Comparison of ENCODE assay signal across 9 cellular contexts in the genomic region with DNA sequence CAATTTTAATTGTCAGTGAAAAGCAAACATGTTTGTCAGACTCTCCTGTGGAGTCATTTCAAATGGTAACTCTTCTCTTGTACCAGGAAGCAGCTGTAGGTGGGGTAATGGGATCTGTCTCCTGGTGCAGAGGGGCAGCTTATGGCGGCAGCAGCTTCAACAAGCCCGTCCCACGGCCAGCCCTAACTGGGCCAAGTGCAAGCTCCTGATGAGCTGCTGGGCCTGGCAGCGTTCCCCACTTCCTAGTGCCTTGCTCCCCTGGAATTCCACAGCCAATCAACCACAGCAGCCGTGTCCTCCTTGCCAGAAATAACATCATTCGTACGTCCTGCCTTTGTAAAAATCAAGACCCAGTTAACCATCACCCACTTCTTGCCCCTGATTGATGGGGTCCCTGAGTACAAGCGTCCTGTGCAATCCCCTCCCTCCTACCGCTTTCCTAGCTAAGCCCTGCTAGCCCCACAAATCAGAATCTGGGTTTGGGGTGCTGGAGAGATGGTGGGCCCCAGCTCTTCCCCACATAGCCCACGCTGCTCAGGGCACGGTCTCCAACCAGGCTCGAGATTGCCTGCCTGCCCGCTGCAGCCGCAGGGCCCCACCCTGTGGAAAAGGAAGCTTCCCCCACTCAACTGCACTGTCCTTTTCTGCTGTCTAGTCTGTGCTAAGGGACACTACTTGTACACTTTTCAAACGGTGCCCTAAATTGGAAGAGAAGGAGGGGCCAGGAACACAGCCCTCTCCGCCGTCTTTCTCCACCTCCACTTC.
DNase-seq lines count a peak whose midpoint lies in the region; ATAC-seq and TF ChIP-seq lines count a peak whose summit lies in the region.
"Had no signal": no experiment of that assay in that cellular context is flagged by ENCODE, and none has a peak within 500 bp of the region (broad histone marks: within the 10 kb centered on the region; RNA-seq: fewer than 3 reads in every experiment).

No MANE protein-coding gene starts in this region.

- TF ChIP-seq POLR2A in tibial nerve (IDR thresholded peaks at IDR 0.05): no peak

- H3K27me3 Mint-ChIP-seq in MCF 10A (ENCODE audit: insufficient read depth, unreplicated experiment): peaks cover 38% of the 10 kb centered on the region
- H3K27me3 Mint-ChIP-seq in activated T-helper 2 cell treated with anti-CD3 and anti-CD28 coated beads, Interferon-gamma antibody, Interleukin-2, Interleukin-4, amounts not matched to agents 10 μg/mL and 5 μg/mL and 100 μg/mL, durations not matched to agents 14 hours and 24 hours and 36 hours (ENCODE audit: low read depth): peaks cover 22% of the 10 kb centered on the region
- H3K27me3 Mint-ChIP-seq in immature natural killer cell (ENCODE audit: low read depth in 3 of 3): peaks cover 4 to 13% (median 6%) of the 10 kb centered on the region in 3 donors

- H4K20me1 ChIP-seq in mammary epithelial cell (ENCODE audit: insufficient read depth, low read length): no peaks in the 10 kb centered on the region

- WGBS in mammary epithelial cell (ENCODE audit: low coverage, missing lambda C conversion rate): 69% methylated on average over 17 of the region's 17 CpGs
- 62 to 66% methylated on average over 16 of the region's 17 CpGs for WGBS in tibial nerve, 2 donors

- TF ChIP-seq CTCF in MCF 10A (IDR thresholded peaks at IDR 0.05; ENCODE audit: unreplicated experiment) (no peak), mammary epithelial cell (conservative IDR thresholded peaks at IDR 0.05 in 1 of 2, IDR thresholded peaks at IDR 0.05 in 1 of 2; ENCODE audit: extremely low read depth in 1 of 2, insufficient read depth in 1 of 2, low read depth in 1 of 2, low read length in 2 of 2) (no peak), tibial nerve (IDR thresholded peaks at IDR 0.05) (no peak)

- peaks cover 6% of the 10 kb centered on the region for H3K4me1 ChIP-seq in mammary epithelial cell (ENCODE audit: insufficient read depth, low read length)
- peaks cover 0 to 47% (median 9%) of the 10 kb centered on the region in 4 donors for H3K4me1 ChIP-seq in tibial nerve

- no peak overlapping the region for H3K4me3 ChIP-seq in mammary epithelial cell (replicated peaks in 1 of 3; ENCODE audit: insufficient read depth in 1 of 3, low read depth in 2 of 3, low read length in 3 of 3)
- no peak overlapping the region for H3K4me3 ChIP-seq in tibial nerve

- H3K4me2 ChIP-seq in mammary epithelial cell (ENCODE audit: insufficient read depth, low read depth, low read length): no peak overlapping the region

- H3K36me3 Mint-ChIP-seq in MCF 10A (ENCODE audit: insufficient read depth, unreplicated experiment): peaks cover 4% of the 10 kb centered on the region
- no peaks in the 10 kb centered on the region for H3K36me3 Mint-ChIP-seq in activated T-helper 2 cell treated with anti-CD3 and anti-CD28 coated beads, Interferon-gamma antibody, Interleukin-2, Interleukin-4, amounts not matched to agents 10 μg/mL and 5 μg/mL and 100 μg/mL, durations not matched to agents 14 hours and 24 hours and 36 hours (ENCODE audit: low read depth)
- no peaks in the 10 kb centered on the region for H3K36me3 Mint-ChIP-seq in immature natural killer cell

- intact Hi-C loops in MCF 10A (cut with micrococcal nuclease): no loop called here
- intact Hi-C loops in mammary epithelial cell (cut with micrococcal nuclease): loop anchor here (5.0 kb wide), 1 partner anchor 351 kb away; no protein-coding TSS in a partner anchor
- intact Hi-C loops in activated T-helper 2 cell treated with anti-CD3 and anti-CD28 coated beads, Interferon-gamma antibody, Interleukin-2, Interleukin-4, amounts not matched to agents 10 μg/mL and 5 μg/mL and 100 μg/mL, durations not matched to agents 14 hours and 24 hours and 36 hours (cut with micrococcal nuclease): no loop called here

- in situ Hi-C loops in mammary epithelial cell (cut with MboI; ENCODE audit: low sequenced_read_pairs in 2 of 2): no loop called here

- no peaks in the 10 kb centered on the region for H3K9me3 ChIP-seq in mammary epithelial cell (replicated peaks; ENCODE audit: insufficient read depth, low read length)
- no peaks in the 10 kb centered on the region for H3K9me3 ChIP-seq in tibial nerve

- H3K79me2 ChIP-seq in mammary epithelial cell (ENCODE audit: insufficient read depth, low read length): no peaks in the 10 kb centered on the region

- TF ChIP-seq EP300 in tibial nerve (IDR thresholded peaks at IDR 0.05): no peak

- H3K9me3 Mint-ChIP-seq in MCF 10A (ENCODE audit: unreplicated experiment) (no peaks in the 10 kb centered on the region), immature natural killer cell (no peaks in the 10 kb centered on the region)
- no peaks in the 10 kb centered on the region for H3K9me3 Mint-ChIP-seq in activated T-helper 2 cell treated with anti-CD3 and anti-CD28 coated beads, Interferon-gamma antibody, Interleukin-2, Interleukin-4, amounts not matched to agents 10 μg/mL and 5 μg/mL and 100 μg/mL, durations not matched to agents 14 hours and 24 hours and 36 hours

- CTCF ChIA-PET in MCF 10A (lab: Yijun Ruan, JAX) (interaction anchor here (1.2 to 20.7 kb wide), 12 partner anchors 7 to 387 kb away, joined by 3 to 2115 read pairs (median 42); a partner anchor contains a TSS), mammary epithelial cell (lab: Charles Lee; ENCODE audit: low non-redundant PET) (no interaction called here)

- H3K27ac ChIP-seq in mammary epithelial cell (ENCODE audit: insufficient read depth, low read depth, low read length): no peak overlapping the region
- no peak overlapping the region for H3K27ac ChIP-seq in tibial nerve

- H3K27ac Mint-ChIP-seq in MCF 10A (ENCODE audit: low read depth, unreplicated experiment) (no peak overlapping the region), immature natural killer cell (peak overlapping the region in 1 of 6 donors; percentile 17)
- H3K27ac Mint-ChIP-seq in activated T-helper 2 cell treated with anti-CD3 and anti-CD28 coated beads, Interferon-gamma antibody, Interleukin-2, Interleukin-4, amounts not matched to agents 10 μg/mL and 5 μg/mL and 100 μg/mL, durations not matched to agents 14 hours and 24 hours and 36 hours: no peak overlapping the region

- peak overlapping the region; percentile 77 for H3K4me3 Mint-ChIP-seq in MCF 10A (ENCODE audit: unreplicated experiment)
- H3K4me3 Mint-ChIP-seq in activated T-helper 2 cell treated with anti-CD3 and anti-CD28 coated beads, Interferon-gamma antibody, Interleukin-2, Interleukin-4, amounts not matched to agents 10 μg/mL and 5 μg/mL and 100 μg/mL, durations not matched to agents 14 hours and 24 hours and 36 hours (ENCODE audit: low read depth): peak overlapping the region; percentile 83
- peak overlapping the region; percentile 90 to 99 (median 94) for H3K4me3 Mint-ChIP-seq in immature natural killer cell

- POLR2A ChIA-PET in MCF 10A (lab: Yijun Ruan, JAX): no interaction called here

- dilution Hi-C loops in mammary epithelial cell (cut with HindIII; ENCODE audit: low sequenced_read_pairs): loop anchor here (10.0 kb wide), 1 partner anchor 102 kb away; no protein-coding TSS in a partner anchor

- no peak for ATAC-seq in HG03432 (IDR thresholded peaks at IDR 0.05; ENCODE audit: unreplicated experiment)

- BruUV-seq in MCF 10A (replicated peaks; lab: Mats Ljungman, UMichigan) (no TSS peak), mammary epithelial cell (replicated peaks; lab: Mats Ljungman, UMichigan) (no TSS peak)

- no peaks in the 10 kb centered on the region for H3K36me3 ChIP-seq in mammary epithelial cell (ENCODE audit: insufficient read depth, low read length)
- no peaks in the 10 kb centered on the region for H3K36me3 ChIP-seq in tibial nerve

- no peak overlapping the region for H2AFZ ChIP-seq in mammary epithelial cell (ENCODE audit: low read depth, low read length)

- H3K9ac ChIP-seq in mammary epithelial cell (ENCODE audit: insufficient read depth, low read length): no peak overlapping the region

- H3K27me3 ChIP-seq in mammary epithelial cell (ENCODE audit: insufficient read depth, low read length): peaks cover 3% of the 10 kb centered on the region
- no peaks in the 10 kb centered on the region for H3K27me3 ChIP-seq in tibial nerve

- DNase-seq in MCF 10A (ENCODE audit: unreplicated experiment) (no peak), mammary epithelial cell (no peak), immature natural killer cell (no peak), tibial nerve (ENCODE audit: low spot score in 2 of 2) (peak; percentile 47 to 54), hepatic stellate cell (ENCODE audit: low spot score) (no peak), mucosa of gallbladder (ENCODE audit: low spot score) (no peak)
- no peak for DNase-seq in activated T-helper 2 cell treated with anti-CD3 and anti-CD28 coated beads, Interferon-gamma antibody, Interleukin-2, Interleukin-4, amounts not matched to agents 10 μg/mL and 5 μg/mL and 100 μg/mL, durations not matched to agents 14 hours and 24 hours and 36 hours (ENCODE audit: low spot score)
- DNase-seq: central memory CD4-positive, alpha-beta T cell had no signal

- H3K4me1 Mint-ChIP-seq in MCF 10A (ENCODE audit: insufficient read depth, unreplicated experiment) (peaks cover 20% of the 10 kb centered on the region), immature natural killer cell (peaks cover 18 to 22% of the 10 kb centered on the region in 2 donors)
- H3K4me1 Mint-ChIP-seq in activated T-helper 2 cell treated with anti-CD3 and anti-CD28 coated beads, Interferon-gamma antibody, Interleukin-2, Interleukin-4, amounts not matched to agents 10 μg/mL and 5 μg/mL and 100 μg/mL, durations not matched to agents 14 hours and 24 hours and 36 hours (ENCODE audit: low read depth): peaks cover 14% of the 10 kb centered on the region

Comparison
In these comparisons a context has a peak if more than half of its experiments do, and no peak if none do; other contexts are left out.
1. DNase-seq: peak in tibial nerve (2 of 2); none in MCF 10A (single experiment), mammary epithelial cell (single experiment), activated T-helper 2 cell treated with anti-CD3 and anti-CD28 coated beads, Interferon-gamma antibody, Interleukin-2, Interleukin-4, amounts not matched to agents 10 μg/mL and 5 μg/mL and 100 μg/mL, durations not matched to agents 14 hours and 24 hours and 36 hours (single experiment), immature natural killer cell (0 of 3), hepatic stellate cell (single experiment) and mucosa of gallbladder (single experiment).
2. Peak in every context shown above with its lines, with median percentiles within 50 percentile points of each other: H3K4me3 Mint-ChIP-seq.